Comparison of ENCODE assay signal across 9 cellular contexts in genomic region chr19:38265213-38265861, GRCh38. TPM values are rescaled to one million over a fixed set of nuclear protein-coding genes. Genes with fewer than 3 reads are reported as not detected.
A peak's percentile ranks its signal among the peaks of the same experiment; 100 is the strongest.
DNase-seq lines count a peak whose midpoint lies in the region; ATAC-seq, FAIRE-seq and TF ChIP-seq lines count a peak whose summit lies in the region.
"Had no signal": no experiment of that assay in that cellular context is flagged by ENCODE, and none has a peak within 500 bp of the region (broad histone marks: within the 10 kb centered on the region; RNA-seq: fewer than 3 reads in every experiment).

No MANE protein-coding gene starts in this region.

- intact Hi-C loops in kidney (cut with DNase I), result no loop called here

- no peaks in the 10 kb centered on the region for H3K36me3 Mint-ChIP-seq in activated T-cell treated with anti-CD3 and anti-CD28 coated beads, Interleukin-2, amount 50 U/mL, for 4 hours (ENCODE audit: insufficient read depth)
- H3K36me3 Mint-ChIP-seq in activated naive CD8-positive, alpha-beta T cell treated with anti-CD3 and anti-CD28 coated beads, Interleukin-2, amount 10 ng/mL, durations not matched to agents 7 days and 5 days, result peaks cover 5% of the 10 kb centered on the region

- no peaks in the 10 kb centered on the region for H3K36me3 ChIP-seq in kidney (ENCODE audit: control insufficient read depth in 1 of 2, insufficient read depth in 2 of 2, low read length in 2 of 2)
- no peaks in the 10 kb centered on the region for H3K36me3 ChIP-seq in subcutaneous abdominal adipose tissue (ENCODE audit: control insufficient read depth in 5 of 5, insufficient read depth in 5 of 5, low read length in 5 of 5)

- peak overlapping the region; percentile 94 to 96 for H3K27ac ChIP-seq in kidney (ENCODE audit: low read depth in 2 of 2, low read length in 2 of 2)
- H3K27ac ChIP-seq in subcutaneous abdominal adipose tissue (ENCODE audit: low read depth, low read length), result no peak overlapping the region

- peak overlapping the region; percentile 82 for H3K4me3 Mint-ChIP-seq in activated T-cell treated with anti-CD3 and anti-CD28 coated beads, Interleukin-2, amount 50 U/mL, for 4 hours
- H3K4me3 Mint-ChIP-seq in activated naive CD8-positive, alpha-beta T cell treated with anti-CD3 and anti-CD28 coated beads, Interleukin-2, amount 10 ng/mL, durations not matched to agents 7 days and 5 days, result peak overlapping the region; percentile 95

- H3K9me3 Mint-ChIP-seq in activated T-cell treated with anti-CD3 and anti-CD28 coated beads, Interleukin-2, amount 50 U/mL, for 4 hours, result no peaks in the 10 kb centered on the region
- no peaks in the 10 kb centered on the region for H3K9me3 Mint-ChIP-seq in activated naive CD8-positive, alpha-beta T cell treated with anti-CD3 and anti-CD28 coated beads, Interleukin-2, amount 10 ng/mL, durations not matched to agents 7 days and 5 days

- FAIRE-seq in kidney (lab: Jason Lieb, UNC), result no peak

- H3K9ac ChIP-seq in kidney (ENCODE audit: low read length in 2 of 2), result peak overlapping the region; percentile 81 to 96
- H3K9ac ChIP-seq in subcutaneous abdominal adipose tissue (ENCODE audit: low read length in 5 of 5), result peak overlapping the region in 2 of 5 donors; percentile 5 to 66

- H3K27ac Mint-ChIP-seq in activated naive CD8-positive, alpha-beta T cell treated with anti-CD3 and anti-CD28 coated beads, Interleukin-2, amount 10 ng/mL, durations not matched to agents 7 days and 5 days, result peak overlapping the region; percentile 95

- peaks cover 24 to 40% of the 10 kb centered on the region in 2 donors for H3K4me1 ChIP-seq in kidney (ENCODE audit: control insufficient read depth in 1 of 2, insufficient read depth in 1 of 2, low read depth in 1 of 2, low read length in 2 of 2)
- peaks cover 0 to 24% (median 12%) of the 10 kb centered on the region in 5 donors for H3K4me1 ChIP-seq in subcutaneous abdominal adipose tissue (ENCODE audit: control insufficient read depth in 5 of 5, insufficient read depth in 5 of 5, low read length in 5 of 5)

- peaks cover 25% of the 10 kb centered on the region for H3K4me1 Mint-ChIP-seq in activated T-cell treated with anti-CD3 and anti-CD28 coated beads, Interleukin-2, amount 50 U/mL, for 4 hours (ENCODE audit: low read depth)
- H3K4me1 Mint-ChIP-seq in activated naive CD8-positive, alpha-beta T cell treated with anti-CD3 and anti-CD28 coated beads, Interleukin-2, amount 10 ng/mL, durations not matched to agents 7 days and 5 days, result peaks cover 22% of the 10 kb centered on the region

- POLR2A ChIA-PET in activated naive CD8-positive, alpha-beta T cell treated with anti-CD3 and anti-CD28 coated beads, Interleukin-2, amount 10 ng/mL, durations not matched to agents 7 days and 5 days (lab: Charles Lee), result interaction anchor here (0.6 to 2.8 kb wide), 12 partner anchors 9 to 225 kb away, joined by 3 to 14 read pairs (median 4); partner anchors contain the start of genes CATSPERG, FAM98C, KCNK6 and PSMD8

- H3K4me3 ChIP-seq in kidney (ENCODE audit: low read length in 2 of 2) (peak overlapping the region; percentile 79 to 80), subcutaneous abdominal adipose tissue (ENCODE audit: low read depth in 1 of 5, low read length in 5 of 5) (peak overlapping the region in 4 of 5 donors; percentile 19 to 73 (median 58))

- ATAC-seq in activated T-cell treated with anti-CD3 and anti-CD28 coated beads, Interleukin-2, amount 50 U/mL, for 4 hours, result no peak
- peak; percentile 40 for ATAC-seq in activated naive CD8-positive, alpha-beta T cell treated with anti-CD3 and anti-CD28 coated beads, Interleukin-2, amount 10 ng/mL, durations not matched to agents 7 days and 5 days (ENCODE audit: low read depth)

- no peak for DNase-seq in activated T-cell treated with anti-CD3 and anti-CD28 coated beads, Interleukin-2, amount 50 U/mL, for 4 hours
- DNase-seq in activated T-cell treated with anti-CD3 and anti-CD28 coated beads, Interleukin-2, amount 50 U/mL, for 1 hour, result no peak
- peak; percentile 39 for DNase-seq in activated naive CD8-positive, alpha-beta T cell treated with anti-CD3 and anti-CD28 coated beads, Interleukin-2, amount 10 ng/mL, durations not matched to agents 7 days and 5 days
- peak; percentile 77 for DNase-seq in kidney
- no peak for DNase-seq in GM19240 (ENCODE audit: insufficient read length, low spot score)
- no peak for DNase-seq in DMS153 (lab: John Stamatoyannopoulos, UW)
- DNase-seq in NCI-H1436 treated with DMSO at 0.1 percent for 48 hours (lab: John Stamatoyannopoulos, UW), result no peak

- TF ChIP-seq CTCF in kidney (IDR thresholded peaks at IDR 0.05; ENCODE audit: borderline replicate concordance, extremely low read depth, insufficient read depth), result no peak

- H3K27me3 Mint-ChIP-seq in activated T-cell treated with anti-CD3 and anti-CD28 coated beads, Interleukin-2, amount 50 U/mL, for 4 hours (ENCODE audit: low read depth), result no peaks in the 10 kb centered on the region
- no peaks in the 10 kb centered on the region for H3K27me3 Mint-ChIP-seq in activated naive CD8-positive, alpha-beta T cell treated with anti-CD3 and anti-CD28 coated beads, Interleukin-2, amount 10 ng/mL, durations not matched to agents 7 days and 5 days

- H3K27me3 ChIP-seq in subcutaneous abdominal adipose tissue (ENCODE audit: control insufficient read depth in 5 of 5, insufficient read depth in 4 of 5, low read length in 5 of 5), result peaks cover 0 to 3% (median 0%) of the 10 kb centered on the region in 5 donors

- no peaks in the 10 kb centered on the region for H3K9me3 ChIP-seq in kidney (ENCODE audit: control insufficient read depth in 1 of 2, low read length in 2 of 2)
- no peaks in the 10 kb centered on the region for H3K9me3 ChIP-seq in subcutaneous abdominal adipose tissue (ENCODE audit: control insufficient read depth in 5 of 5, low read length in 5 of 5)

RNA-seq across cellular contexts. Expression of gene SPINT2, which starts 1.0 kb away (rescaled TPM):
- 10 to 100 TPM; 15.6 to 27.5 (median 20.6) TPM for total RNA-seq in activated T-cell treated with anti-CD3 and anti-CD28 coated beads, Interleukin-2, amount 50 U/mL, for 4 hours
- total RNA-seq in activated naive CD8-positive, alpha-beta T cell treated with anti-CD3 and anti-CD28 coated beads, Interleukin-2, amount 10 ng/mL, durations not matched to agents 7 days and 5 days, result 10 to 100 TPM; 50.3 to 60.9 TPM
- 381 TPM for total RNA-seq in kidney
- 425 TPM for polyA plus RNA-seq in kidney (ENCODE audit: insufficient read depth, low read depth, low replicate concordance)

RNA-seq across cellular contexts. Expression of gene PPP1R14A, which starts 9.2 kb away (rescaled TPM):
- 1 to 10 TPM in 1 of 3 donors, under 1 TPM in 2; 0.34 to 1.8 (median 0.46) TPM for total RNA-seq in activated T-cell treated with anti-CD3 and anti-CD28 coated beads, Interleukin-2, amount 50 U/mL, for 4 hours
- not detected for total RNA-seq in activated naive CD8-positive, alpha-beta T cell treated with anti-CD3 and anti-CD28 coated beads, Interleukin-2, amount 10 ng/mL, durations not matched to agents 7 days and 5 days
- 66.0 TPM for total RNA-seq in kidney
- polyA plus RNA-seq in kidney (ENCODE audit: insufficient read depth, low read depth, low replicate concordance), result 69.9 TPM

RNA-seq across cellular contexts. Expression of gene C19orf33, which starts 38.7 kb away (rescaled TPM):
- not detected for total RNA-seq in activated T-cell treated with anti-CD3 and anti-CD28 coated beads, Interleukin-2, amount 50 U/mL, for 4 hours
- not detected for total RNA-seq in activated naive CD8-positive, alpha-beta T cell treated with anti-CD3 and anti-CD28 coated beads, Interleukin-2, amount 10 ng/mL, durations not matched to agents 7 days and 5 days
- 43.9 TPM for total RNA-seq in kidney
- polyA plus RNA-seq in kidney (ENCODE audit: insufficient read depth, low read depth, low replicate concordance), result 40.3 TPM
- total RNA-seq: activated CD8-positive, alpha-beta memory T cell treated with anti-CD3 and anti-CD28 coated beads for 36 hours had no signal

RNA-seq across cellular contexts. Expression of gene DPF1, which starts 41.3 kb away (rescaled TPM):
- under 1 TPM; 0.40 to 0.45 (median 0.43) TPM for total RNA-seq in activated T-cell treated with anti-CD3 and anti-CD28 coated beads, Interleukin-2, amount 50 U/mL, for 4 hours
- under 1 TPM; 0.14 to 0.31 TPM for total RNA-seq in activated naive CD8-positive, alpha-beta T cell treated with anti-CD3 and anti-CD28 coated beads, Interleukin-2, amount 10 ng/mL, durations not matched to agents 7 days and 5 days
- total RNA-seq in kidney, result not detected
- polyA plus RNA-seq in kidney (ENCODE audit: insufficient read depth, low read depth, low replicate concordance), result not detected

RNA-seq across cellular contexts. Expression of gene YIF1B, which starts 50.4 kb away (rescaled TPM):
- 10 to 100 TPM; 48.0 to 60.1 (median 50.4) TPM for total RNA-seq in activated T-cell treated with anti-CD3 and anti-CD28 coated beads, Interleukin-2, amount 50 U/mL, for 4 hours
- 10 to 100 TPM; 59.9 to 65.5 TPM for total RNA-seq in activated naive CD8-positive, alpha-beta T cell treated with anti-CD3 and anti-CD28 coated beads, Interleukin-2, amount 10 ng/mL, durations not matched to agents 7 days and 5 days
- 30.3 TPM for total RNA-seq in kidney
- 62.7 TPM for polyA plus RNA-seq in kidney (ENCODE audit: insufficient read depth, low read depth, low replicate concordance)

Comparison
In these comparisons a context has a peak if more than half of its experiments do, and no peak if none do; other contexts are left out.
1. DNase-seq: peak in activated naive CD8-positive, alpha-beta T cell treated with anti-CD3 and anti-CD28 coated beads, Interleukin-2, amount 10 ng/mL, durations not matched to agents 7 days and 5 days (single experiment) and kidney (single experiment); none in activated T-cell treated with anti-CD3 and anti-CD28 coated beads, Interleukin-2, amount 50 U/mL, for 4 hours (single experiment), activated T-cell treated with anti-CD3 and anti-CD28 coated beads, Interleukin-2, amount 50 U/mL, for 1 hour (single experiment), GM19240 (single experiment), DMS153 (single experiment) and NCI-H1436 treated with DMSO at 0.1 percent for 48 hours (single experiment).
2. RNA of gene PPP1R14A, which starts 9.2 kb away (total RNA-seq): 66.0 TPM in kidney (single experiment); 0.34 to 1.8 TPM in activated T-cell treated with anti-CD3 and anti-CD28 coated beads, Interleukin-2, amount 50 U/mL, for 4 hours and not detected in activated naive CD8-positive, alpha-beta T cell treated with anti-CD3 and anti-CD28 coated beads, Interleukin-2, amount 10 ng/mL, durations not matched to agents 7 days and 5 days; every median in the first group is over 10 times any median in the second.
3. RNA of gene C19orf33, which starts 38.7 kb away (total RNA-seq): 43.9 TPM in kidney (single experiment); not detected in activated T-cell treated with anti-CD3 and anti-CD28 coated beads, Interleukin-2, amount 50 U/mL, for 4 hours and not detected in activated naive CD8-positive, alpha-beta T cell treated with anti-CD3 and anti-CD28 coated beads, Interleukin-2, amount 10 ng/mL, durations not matched to agents 7 days and 5 days; every median in the first group is over 10 times any median in the second.